Comparison of ENCODE assay signal across 25 cellular contexts in genomic region chr20:532530-532929, GRCh38.
"Had no signal": no experiment of that assay in that cellular context is flagged by ENCODE, and none has a peak within 500 bp of the region (broad histone marks: within the 10 kb centered on the region; RNA-seq: fewer than 3 reads in every experiment).

No MANE protein-coding gene starts in this region.

- H3K27me3 Mint-ChIP-seq: activated naive CD4-positive, alpha-beta T cell treated with anti-CD3 and anti-CD28 coated beads, Interleukin-2, amount 10 ng/mL, durations not matched to agents 7 days and 5 days; activated naive CD8-positive, alpha-beta T cell treated with anti-CD3 and anti-CD28 coated beads, Interleukin-2, amount 10 ng/mL, durations not matched to agents 7 days and 5 days; stimulated activated memory B cell treated with anti-CD40 and anti-IgM and Interleukin-4, amounts not matched to agents 10 μg/mL and 1 μg/mL and 100 μg/mL, for 72 hours; stimulated activated naive CD8-positive, alpha-beta T cell treated with anti-CD3 and anti-CD28 coated beads, Interleukin-15, amount 100 ng/mL, for 72 hours had no signal

- H3K4me3 Mint-ChIP-seq: activated naive CD4-positive, alpha-beta T cell treated with anti-CD3 and anti-CD28 coated beads, Interleukin-2, amount 10 ng/mL, durations not matched to agents 7 days and 5 days; activated naive CD8-positive, alpha-beta T cell treated with anti-CD3 and anti-CD28 coated beads, Interleukin-2, amount 10 ng/mL, durations not matched to agents 7 days and 5 days; activated T-helper 1 cell treated with anti-CD3 and anti-CD28 coated beads, Interleukin-12 subunit alpha, Interleukin-12 subunit beta, Interleukin-2, Interleukin-4 antibody, amounts not matched to agents 30 ng/mL and 10 ng/mL and 1 ng/mL, durations not matched to agents 14 hours and 24 hours and 36 hours; natural killer cell; stimulated activated memory B cell treated with anti-CD40 and anti-IgM and Interleukin-4, amounts not matched to agents 10 μg/mL and 1 μg/mL and 100 μg/mL, for 72 hours; stimulated activated naive CD8-positive, alpha-beta T cell treated with anti-CD3 and anti-CD28 coated beads, Interleukin-15, amount 100 ng/mL, for 72 hours had no signal

- DNase-seq: activated CD4-positive, alpha-beta T cell treated with anti-CD3 and anti-CD28 coated beads for 4 hours; activated CD4-positive, alpha-beta T cell treated with anti-CD3 and anti-CD28 coated beads, Interleukin-2, amount 50 U/mL, for 4 hours; activated gamma-delta T cell; activated naive CD4-positive, alpha-beta T cell treated with anti-CD3 and anti-CD28 coated beads, Interleukin-2, amount 10 ng/mL, durations not matched to agents 7 days and 5 days; activated naive CD8-positive, alpha-beta T cell treated with anti-CD3 and anti-CD28 coated beads, Interleukin-2, amount 10 ng/mL, durations not matched to agents 7 days and 5 days; brain microvascular endothelial cell; dorsolateral prefrontal cortex; foreskin keratinocyte; heart left ventricle; mesendoderm; natural killer cell; posterior cingulate gyrus; small intestine; stimulated activated CD4-positive, alpha-beta T cell treated with anti-CD3 and anti-CD28 coated beads, Interleukin-4, amount 100 ng/mL, for 24 hours; stimulated activated CD8-positive, alpha-beta memory T cell treated with anti-CD3 and anti-CD28 coated beads, Interleukin-4, amount 100 ng/mL, for 48 hours; stimulated activated naive CD8-positive, alpha-beta T cell treated with anti-CD3 and anti-CD28 coated beads, Interleukin-15, amount 100 ng/mL, for 72 hours; substantia nigra; upper lobe of right lung had no signal

- H3K4me3 ChIP-seq: ascending aorta, coronary artery, dorsolateral prefrontal cortex, esophagus muscularis mucosa, heart left ventricle, lung, upper lobe of right lung had no signal

- H3K9me3 ChIP-seq: ascending aorta, upper lobe of right lung had no signal

- H3K36me3 Mint-ChIP-seq: natural killer cell had no signal

- H3K27me3 ChIP-seq: ascending aorta, brain microvascular endothelial cell, dorsolateral prefrontal cortex, esophagus muscularis mucosa, foreskin keratinocyte, heart left ventricle, upper lobe of right lung had no signal

- ATAC-seq: foreskin keratinocyte; heart left ventricle; natural killer cell; sciatic nerve; stimulated activated memory B cell treated with anti-CD40 and anti-IgM and Interleukin-4, amounts not matched to agents 10 μg/mL and 1 μg/mL and 100 μg/mL, for 72 hours; stimulated activated naive CD8-positive, alpha-beta T cell treated with anti-CD3 and anti-CD28 coated beads, Interleukin-15, amount 100 ng/mL, for 72 hours; upper lobe of right lung had no signal

- H3K9me3 Mint-ChIP-seq: natural killer cell had no signal

- H3K27ac Mint-ChIP-seq: activated naive CD4-positive, alpha-beta T cell treated with anti-CD3 and anti-CD28 coated beads, Interleukin-2, amount 10 ng/mL, durations not matched to agents 7 days and 5 days; activated naive CD8-positive, alpha-beta T cell treated with anti-CD3 and anti-CD28 coated beads, Interleukin-2, amount 10 ng/mL, durations not matched to agents 7 days and 5 days; activated T-helper 1 cell treated with anti-CD3 and anti-CD28 coated beads, Interleukin-12 subunit alpha, Interleukin-12 subunit beta, Interleukin-2, Interleukin-4 antibody, amounts not matched to agents 30 ng/mL and 10 ng/mL and 1 ng/mL, durations not matched to agents 14 hours and 24 hours and 36 hours; natural killer cell; stimulated activated memory B cell treated with anti-CD40 and anti-IgM and Interleukin-4, amounts not matched to agents 10 μg/mL and 1 μg/mL and 100 μg/mL, for 72 hours; stimulated activated naive CD8-positive, alpha-beta T cell treated with anti-CD3 and anti-CD28 coated beads, Interleukin-15, amount 100 ng/mL, for 72 hours had no signal

- H3K27ac ChIP-seq: ascending aorta, brain microvascular endothelial cell, coronary artery, dorsolateral prefrontal cortex, esophagus muscularis mucosa, foreskin keratinocyte, heart left ventricle, upper lobe of right lung had no signal
